ENCODE assay signal across 2 cellular contexts in genomic region chr7:42027521-42027920, GRCh38.
TF ChIP-seq lines count a peak whose summit lies in the region.

No MANE protein-coding gene starts in this region.

TF ChIP-seq in H1, 55 proteins besides CTCF, POLR2A, EP300 and RAD21 (continued from another document):
- peak; percentile 85 for TF ChIP-seq CHD7 (IDR thresholded peaks at IDR 0.05; ENCODE audit: insufficient replicate concordance, low read length)
- TF ChIP-seq USF2 (IDR thresholded peaks at IDR 0.05; ENCODE audit: low read length) = no peak
- no peak for TF ChIP-seq TAF7 (optimal IDR thresholded peaks at IDR 0.05; ENCODE audit: borderline replicate concordance, low read depth, low read length)
- no peak for TF ChIP-seq CHD2 (IDR thresholded peaks at IDR 0.05; ENCODE audit: low read length)
- no peak for TF ChIP-seq GTF2F1 (IDR thresholded peaks at IDR 0.05; ENCODE audit: borderline replicate concordance, low read depth, low read length)
- peak; percentile 45 for TF ChIP-seq NANOG (IDR thresholded peaks at IDR 0.05; ENCODE audit: insufficient read depth, low read depth, low read length, poor library complexity, severe bottlenecking)
- no peak for TF ChIP-seq SIN3A (conservative IDR thresholded peaks at IDR 0.05 in 1 of 2, IDR thresholded peaks at IDR 0.05 in 1 of 2; ENCODE audit: low read depth in 1 of 2, low read length in 2 of 2)

TF ChIP-seq in neural cell, 6 proteins besides CTCF, POLR2A, EP300 and RAD21 (continued from another document):
- TF ChIP-seq REST (IDR thresholded peaks at IDR 0.05; ENCODE audit: borderline replicate concordance) = no peak
